Comparison of ENCODE assay signal across 24 cellular contexts in genomic region chr20:51054233-51054632, GRCh38.
"Had no signal": no experiment of that assay in that cellular context is flagged by ENCODE, and none has a peak within 500 bp of the region (broad histone marks: within the 10 kb centered on the region; RNA-seq: fewer than 3 reads in every experiment).

No MANE protein-coding gene starts in this region.

- ATAC-seq: activated T-helper 17 cell treated with anti-CD3 and anti-CD28 coated beads, Interleukin-2, amount 50 U/mL, for 72 hours; PC-3; T-helper 17 cell had no signal

- H3K4me1 Mint-ChIP-seq: activated CD4-positive, alpha-beta memory T cell treated with anti-CD3 and anti-CD28 coated beads, Interleukin-2, amount 10 ng/mL, durations not matched to agents 7 days and 5 days; activated T-helper 17 cell treated with anti-CD3 and anti-CD28 coated beads, Interleukin-2, amount 50 U/mL, for 72 hours; central memory CD8-positive, alpha-beta T cell had no signal

- H3K27ac Mint-ChIP-seq: activated CD4-positive, alpha-beta memory T cell treated with anti-CD3 and anti-CD28 coated beads, Interleukin-2, amount 10 ng/mL, durations not matched to agents 7 days and 5 days; activated naive CD4-positive, alpha-beta T cell treated with anti-CD3 and anti-CD28 coated beads for 36 hours; activated naive CD8-positive, alpha-beta T cell; activated T-helper 17 cell treated with anti-CD3 and anti-CD28 coated beads, Interleukin-2, amount 50 U/mL, for 72 hours; IgD-negative memory B cell; T-helper 17 cell had no signal

- H3K4me3 Mint-ChIP-seq: activated CD4-positive, alpha-beta memory T cell treated with anti-CD3 and anti-CD28 coated beads, Interleukin-2, amount 10 ng/mL, durations not matched to agents 7 days and 5 days; activated naive CD4-positive, alpha-beta T cell treated with anti-CD3 and anti-CD28 coated beads for 36 hours; activated naive CD8-positive, alpha-beta T cell; activated T-helper 17 cell treated with anti-CD3 and anti-CD28 coated beads, Interleukin-2, amount 50 U/mL, for 72 hours; brain; central memory CD8-positive, alpha-beta T cell; T-helper 17 cell had no signal

- H3K36me3 Mint-ChIP-seq: activated naive CD8-positive, alpha-beta T cell; brain; IgD-negative memory B cell had no signal

- H3K9me3 Mint-ChIP-seq: activated CD4-positive, alpha-beta memory T cell treated with anti-CD3 and anti-CD28 coated beads, Interleukin-2, amount 10 ng/mL, durations not matched to agents 7 days and 5 days; activated naive CD4-positive, alpha-beta T cell treated with anti-CD3 and anti-CD28 coated beads for 36 hours; activated T-helper 17 cell treated with anti-CD3 and anti-CD28 coated beads, Interleukin-2, amount 50 U/mL, for 72 hours; central memory CD8-positive, alpha-beta T cell had no signal

- DNase-seq: activated CD4-positive, alpha-beta memory T cell treated with anti-CD3 and anti-CD28 coated beads, Interleukin-2, amount 10 ng/mL, durations not matched to agents 7 days and 5 days; activated CD4-positive, alpha-beta T cell treated with anti-CD3 and anti-CD28 coated beads, Interleukin-2, amount 50 U/mL, for 1 hour; activated CD4-positive, CD25-positive, alpha-beta regulatory T cell; activated gamma-delta T cell; activated naive CD4-positive, alpha-beta T cell treated with anti-CD3 and anti-CD28 coated beads for 36 hours; activated T-cell treated with anti-CD3 and anti-CD28 coated beads for 4 hours; activated T-cell treated with anti-CD3 and anti-CD28 coated beads, Interleukin-2, amount 50 U/mL, for 48 hours; amygdala; KG1; NCI-H1048; NCI-H1436; NCI-H1694 treated with DMSO at 0.1 percent for 48 hours; NCI-H2029 treated with DMSO at 0.1 percent for 48 hours; NCI-H226; NCI-H82; PC-3; SIG-M5; T-helper 17 cell; T1000 had no signal
